18 cellular contexts compared by ENCODE assay signal in genomic region chr4:57147335-57148060, GRCh38. TPM values are rescaled to one million over a fixed set of nuclear protein-coding genes. Genes with fewer than 3 reads are reported as not detected.
A peak's percentile ranks its signal among the peaks of the same experiment; 100 is the strongest.
DNase-seq lines count a peak whose midpoint lies in the region; ATAC-seq and TF ChIP-seq lines count a peak whose summit lies in the region.
"Had no signal": no experiment of that assay in that cellular context is flagged by ENCODE, and none has a peak within 500 bp of the region (broad histone marks: within the 10 kb centered on the region; RNA-seq: fewer than 3 reads in every experiment).

No MANE protein-coding gene starts in this region.

- H3K27me3 ChIP-seq in IMR-90 (ENCODE audit: control insufficient read depth, insufficient read depth, low read length) (no peaks in the 10 kb centered on the region), endocrine pancreas (ENCODE audit: control insufficient read depth, insufficient read depth, low read length) (no peaks in the 10 kb centered on the region)
- H3K27me3 ChIP-seq: BLaER1 treated with 17β-estradiol and CSF1 and Interleukin-3, amounts not matched to agents 10 nM and 100 nM; ovary had no signal

- H4K20me1 ChIP-seq in IMR-90 (ENCODE audit: insufficient read depth, low read length): no peaks in the 10 kb centered on the region
- H4K20me1 ChIP-seq: BLaER1 treated with 17β-estradiol and CSF1 and Interleukin-3, amounts not matched to agents 10 nM and 100 nM had no signal

- no peak overlapping the region for H3K4me3 Mint-ChIP-seq in CD14-positive monocyte
- H3K4me3 Mint-ChIP-seq in activated naive CD8-positive, alpha-beta T cell treated with anti-CD3 and anti-CD28 coated beads, Interleukin-2, amount 50 U/mL, for 24 hours: no peak overlapping the region
- H3K4me3 Mint-ChIP-seq: dendritic cell treated with granulocyte-macrophage colony-stimulating factor and Interleukin-4, amounts not matched to agents 40 ng/mL and 50 ng/mL, for 4 days had no signal

- dilution Hi-C loops in IMR-90 (cut with HindIII; ENCODE audit: low sequenced_read_pairs, unreplicated experiment): no loop called here

- POLR2A ChIA-PET in IMR-90 (lab: Charles Lee; ENCODE audit: unreplicated experiment): interaction anchor here (0.6 kb wide), 2 partner anchors 47 to 128 kb away, joined by 3 to 17 read pairs; no protein-coding TSS in a partner anchor

- no peak overlapping the region for H3K4me2 ChIP-seq in IMR-90 (ENCODE audit: low read depth, low read length)
- H3K4me2 ChIP-seq: BLaER1 treated with 17β-estradiol and CSF1 and Interleukin-3, amounts not matched to agents 10 nM and 100 nM had no signal

- TF ChIP-seq POLR2A in IMR-90 (IDR thresholded peaks at IDR 0.05; ENCODE audit: low read depth, low read length): no peak

- H3K56ac ChIP-seq in IMR-90 (ENCODE audit: extremely low read depth, insufficient read depth, low read length): no peak overlapping the region

- no peak overlapping the region for H2BK120ac ChIP-seq in IMR-90 (ENCODE audit: low read depth, low read length)

- H4K91ac ChIP-seq in IMR-90 (ENCODE audit: insufficient read depth, low read depth, low read length): no peak overlapping the region

- H3K4me1 ChIP-seq in IMR-90 (ENCODE audit: control insufficient read depth, insufficient read depth, low read length): peaks cover 7% of the 10 kb centered on the region; the same call in 1 of the 2 replicates
- H3K4me1 ChIP-seq in endocrine pancreas (ENCODE audit: control insufficient read depth, insufficient read depth, low read length): no peaks in the 10 kb centered on the region
- H3K4me1 ChIP-seq: BLaER1 treated with 17β-estradiol and CSF1 and Interleukin-3, amounts not matched to agents 10 nM and 100 nM had no signal

- intact Hi-C loops in IMR-90 (cut with micrococcal nuclease): no loop called here
- intact Hi-C loops in CD14-positive monocyte (cut with micrococcal nuclease): no loop called here

- H3K4ac ChIP-seq in IMR-90 (ENCODE audit: low read depth, low read length): no peak overlapping the region

- H2AK5ac ChIP-seq in IMR-90 (ENCODE audit: low read depth, low read length): no peak overlapping the region

- in situ Hi-C loops in IMR-90 (cut with MboI; ENCODE audit: low sequenced_read_pairs): no loop called here

- no peak overlapping the region for H4K5ac ChIP-seq in IMR-90 (ENCODE audit: low read depth, low read length)

- no peak overlapping the region for H2BK5ac ChIP-seq in IMR-90 (ENCODE audit: low read depth, low read length, poor library complexity, severe bottlenecking)

- no peak overlapping the region for H3K27ac ChIP-seq in IMR-90 (ENCODE audit: insufficient read depth, low read length)
- H3K27ac ChIP-seq: BLaER1 treated with 17β-estradiol and CSF1 and Interleukin-3, amounts not matched to agents 10 nM and 100 nM; ovary had no signal

- DNase-seq in AG10803 (ENCODE audit: low read depth): peak; percentile 76
- DNase-seq in IMR-90: peak; percentile 75
- DNase-seq in myocyte (ENCODE audit: low read depth): peak; percentile 19
- DNase-seq in germinal center (ENCODE audit: low spot score): no peak
- no peak for DNase-seq in CD14-positive monocyte (ENCODE audit: low spot score)
- DNase-seq in DMS 273 treated with DMSO at 0.1 percent for 48 hours (lab: John Stamatoyannopoulos, UW): no peak
- DNase-seq in activated naive CD8-positive, alpha-beta T cell treated with anti-CD3 and anti-CD28 coated beads, Interleukin-2, amount 50 U/mL, for 24 hours: no peak
- DNase-seq: activated CD4-positive, alpha-beta T cell treated with anti-CD3 and anti-CD28 coated beads, Interleukin-2, amount 50 U/mL, for 4 hours; activated T-cell treated with anti-CD3 and anti-CD28 coated beads, Interleukin-2, amount 50 U/mL, for 48 hours; amniotic stem cell; MM.1S; NCI-H2081 treated with DMSO at 0.1 percent for 48 hours; ovary; stimulated activated CD4-positive, alpha-beta T cell treated with anti-CD3 and anti-CD28 coated beads, Interleukin-15, amount 100 ng/mL, for 24 hours; substantia nigra had no signal

- H3K27ac Mint-ChIP-seq in CD14-positive monocyte: no peak overlapping the region
- H3K27ac Mint-ChIP-seq in activated naive CD8-positive, alpha-beta T cell treated with anti-CD3 and anti-CD28 coated beads, Interleukin-2, amount 50 U/mL, for 24 hours: no peak overlapping the region
- H3K27ac Mint-ChIP-seq: dendritic cell treated with granulocyte-macrophage colony-stimulating factor and Interleukin-4, amounts not matched to agents 40 ng/mL and 50 ng/mL, for 4 days had no signal

- no peak overlapping the region for H3K18ac ChIP-seq in IMR-90 (ENCODE audit: low read depth, low read length)

- ATAC-seq in IMR-90 (ENCODE audit: low read depth): peak; percentile 37; the same call in 1 of the 2 replicates
- no peak for ATAC-seq in activated naive CD8-positive, alpha-beta T cell treated with anti-CD3 and anti-CD28 coated beads, Interleukin-2, amount 50 U/mL, for 24 hours

- peaks cover 0 to 1% (median 0%) of the 10 kb centered on the region in 3 donors for H3K27me3 Mint-ChIP-seq in CD14-positive monocyte (ENCODE audit: low read depth in 3 of 3)
- H3K27me3 Mint-ChIP-seq in activated naive CD8-positive, alpha-beta T cell treated with anti-CD3 and anti-CD28 coated beads, Interleukin-2, amount 50 U/mL, for 24 hours: peaks cover 3% of the 10 kb centered on the region
- H3K27me3 Mint-ChIP-seq: dendritic cell treated with granulocyte-macrophage colony-stimulating factor and Interleukin-4, amounts not matched to agents 40 ng/mL and 50 ng/mL, for 4 days had no signal

- H3K9ac ChIP-seq in IMR-90 (ENCODE audit: low read depth, low read length) (no peak overlapping the region), endocrine pancreas (ENCODE audit: control insufficient read depth, insufficient read depth, low read length) (no peak overlapping the region)
- H3K9ac ChIP-seq: BLaER1 treated with 17β-estradiol and CSF1 and Interleukin-3, amounts not matched to agents 10 nM and 100 nM had no signal

- no TSS peak for BruUV-seq in IMR-90 (replicated peaks; lab: Mats Ljungman, UMichigan)

- WGBS in IMR-90 (ENCODE audit: extremely low coverage in 2 of 2, insufficient read length in 1 of 2), 2 experiments: 100% methylated on average over 1 of the region's 9 CpGs; no CpG with 5 or more reads in 1 of the 2 experiments

- no peak for TF ChIP-seq CTCF in AG10803 (conservative IDR thresholded peaks at IDR 0.05; ENCODE audit: low read length)
- TF ChIP-seq CTCF in IMR-90 (conservative IDR thresholded peaks at IDR 0.05; ENCODE audit: low read depth, low read length): no peak
- no peak for TF ChIP-seq CTCF in CD14-positive monocyte (IDR thresholded peaks at IDR 0.05)

- H3K36me3 ChIP-seq in IMR-90 (ENCODE audit: control insufficient read depth, insufficient read depth, low read length): no peaks in the 10 kb centered on the region
- no peaks in the 10 kb centered on the region for H3K36me3 ChIP-seq in endocrine pancreas (ENCODE audit: control insufficient read depth, insufficient read depth, low read length)
- H3K36me3 ChIP-seq: BLaER1 treated with 17β-estradiol and CSF1 and Interleukin-3, amounts not matched to agents 10 nM and 100 nM; ovary had no signal

- no peak overlapping the region for H3K23ac ChIP-seq in IMR-90 (ENCODE audit: low read depth, low read length)

- H2AK9ac ChIP-seq in IMR-90 (replicated peaks; ENCODE audit: low read depth, low read length, poor library complexity): no peak overlapping the region

- no peak overlapping the region for H4K8ac ChIP-seq in IMR-90 (ENCODE audit: low read depth in 2 of 2, low read length in 2 of 2)

- no peaks in the 10 kb centered on the region for H3K79me1 ChIP-seq in IMR-90 (ENCODE audit: low read depth in 1 of 2, low read length in 2 of 2)

- no peak overlapping the region for H2BK15ac ChIP-seq in IMR-90 (ENCODE audit: low read depth, low read length)

- H3K9me3 ChIP-seq in IMR-90 (ENCODE audit: control insufficient read depth, insufficient read depth, low read length): no peaks in the 10 kb centered on the region
- no peaks in the 10 kb centered on the region for H3K9me3 ChIP-seq in endocrine pancreas (ENCODE audit: control insufficient read depth, low read length)
- H3K9me3 ChIP-seq: ovary had no signal

- TF ChIP-seq RAD21 in IMR-90 (IDR thresholded peaks at IDR 0.05; ENCODE audit: low read length): no peak

- no peak overlapping the region for H3K14ac ChIP-seq in IMR-90 (replicated peaks; ENCODE audit: low read depth, low read length)

- no peak overlapping the region for H3K4me3 ChIP-seq in AG10803 (ENCODE audit: low read length)
- H3K4me3 ChIP-seq in IMR-90 (ENCODE audit: insufficient read depth, low read depth, low read length): no peak overlapping the region
- H3K4me3 ChIP-seq in endocrine pancreas (ENCODE audit: control insufficient read depth, insufficient read depth, low read length): peak overlapping the region; percentile 34
- H3K4me3 ChIP-seq: BLaER1 treated with 17β-estradiol and CSF1 and Interleukin-3, amounts not matched to agents 10 nM and 100 nM; ovary had no signal

- no peak overlapping the region for H2BK20ac ChIP-seq in IMR-90 (ENCODE audit: low read depth, low read length)

- CTCF ChIA-PET in IMR-90 (lab: Yijun Ruan, JAX): interaction anchor here (0.6 kb wide), 1 partner anchor 58 kb away, joined by 7 read pairs; no protein-coding TSS in a partner anchor

- no peaks in the 10 kb centered on the region for H3K9me1 ChIP-seq in IMR-90 (ENCODE audit: insufficient read depth, low read length)

- no peaks in the 10 kb centered on the region for H3K4me1 Mint-ChIP-seq in CD14-positive monocyte
- H3K4me1 Mint-ChIP-seq in activated naive CD8-positive, alpha-beta T cell treated with anti-CD3 and anti-CD28 coated beads, Interleukin-2, amount 50 U/mL, for 24 hours: no peaks in the 10 kb centered on the region

- no peaks in the 10 kb centered on the region for H3K36me3 Mint-ChIP-seq in CD14-positive monocyte
- H3K36me3 Mint-ChIP-seq in activated naive CD8-positive, alpha-beta T cell treated with anti-CD3 and anti-CD28 coated beads, Interleukin-2, amount 50 U/mL, for 24 hours (ENCODE audit: low read depth): no peaks in the 10 kb centered on the region

- peaks cover 0 to 5% (median 0%) of the 10 kb centered on the region in 7 donors for H3K9me3 Mint-ChIP-seq in CD14-positive monocyte
- H3K9me3 Mint-ChIP-seq in activated naive CD8-positive, alpha-beta T cell treated with anti-CD3 and anti-CD28 coated beads, Interleukin-2, amount 50 U/mL, for 24 hours: no peaks in the 10 kb centered on the region
- H3K9me3 Mint-ChIP-seq: dendritic cell treated with granulocyte-macrophage colony-stimulating factor and Interleukin-4, amounts not matched to agents 40 ng/mL and 50 ng/mL, for 4 days had no signal

- H2AFZ ChIP-seq in IMR-90 (replicated peaks; ENCODE audit: low read length, poor library complexity): no peak overlapping the region

TF ChIP-seq in IMR-90, 13 proteins besides CTCF, POLR2A, EP300 and RAD21:
- peak; percentile 45; the same call in 1 of the 2 replicates for TF ChIP-seq CEBPB (IDR thresholded peaks at IDR 0.05; ENCODE audit: low read depth, low read length)
- no peak for TF ChIP-seq FOS (IDR thresholded peaks at IDR 0.05; ENCODE audit: low read depth, low read length)

RNA-seq across cellular contexts. Expression of gene IGFBP7, which starts 37.3 kb away (rescaled TPM):
- 33.2 and 34.2 TPM in 2 replicates for total RNA-seq in IMR-90 (2012; rRNA removed)
- polyA plus RNA-seq in IMR-90 (2012; rRNA removed): 267 and 338 TPM in 2 replicates
- polyA plus RNA-seq in IMR-90 (2012; cell fraction: cytosol; rRNA removed): 354 and 595 TPM in 2 replicates
- 197 and 320 TPM in 2 replicates for polyA plus RNA-seq in IMR-90 (2012; cell fraction: nucleus; rRNA removed; ENCODE audit: low replicate concordance)
- total RNA-seq in myocyte: 172 and 244 TPM in 2 replicates
- polyA plus RNA-seq in myocyte (2012): 1,368 TPM
- polyA plus RNA-seq in CD14-positive monocyte: 10 to 100 TPM; 46.9 to 53.1 TPM

Comparison
In these comparisons a context has a peak if more than half of its experiments do, and no peak if none do; other contexts are left out.
1. DNase-seq: peak in AG10803 (single experiment), IMR-90 (single experiment) and myocyte (single experiment); none in germinal center (single experiment), CD14-positive monocyte (single experiment), DMS 273 treated with DMSO at 0.1 percent for 48 hours (single experiment) and activated naive CD8-positive, alpha-beta T cell treated with anti-CD3 and anti-CD28 coated beads, Interleukin-2, amount 50 U/mL, for 24 hours (single experiment).